ENCODE assay signal across 9 cellular contexts in the genomic region with DNA sequence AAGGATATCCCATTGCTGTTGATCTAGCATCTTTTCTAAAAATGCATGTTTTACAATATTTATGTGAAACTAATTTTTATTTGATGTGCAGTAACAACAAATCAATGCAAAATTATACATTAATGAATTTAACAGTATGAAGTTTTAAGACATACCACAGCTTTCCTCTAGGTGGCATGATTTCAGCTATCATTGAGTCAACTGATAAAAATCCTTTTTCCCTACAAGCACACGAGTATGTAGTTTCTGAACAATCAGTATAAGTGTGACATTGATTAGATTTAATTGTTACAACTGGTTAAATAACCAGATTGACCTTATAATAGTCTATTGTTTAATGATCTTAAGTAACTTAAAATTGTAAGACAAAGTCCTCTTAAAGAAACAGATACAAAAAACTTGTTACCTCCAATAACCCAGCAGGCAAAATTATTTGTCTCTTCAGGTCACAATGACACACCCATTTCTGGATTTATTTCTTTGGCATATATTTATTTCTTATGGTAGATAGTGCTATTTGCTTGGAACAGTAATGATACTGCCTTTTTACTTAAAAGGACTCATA. TPM values are rescaled to one million over a fixed set of nuclear protein-coding genes. Genes with fewer than 3 reads are reported as not detected.
DNase-seq lines count a peak whose midpoint lies in the region; TF ChIP-seq lines count a peak whose summit lies in the region.
"Had no signal": no experiment of that assay in that cellular context is flagged by ENCODE, and none has a peak within 500 bp of the region (broad histone marks: within the 10 kb centered on the region; RNA-seq: fewer than 3 reads in every experiment).

No MANE protein-coding gene starts in this region.

- H3K4me2 ChIP-seq in H9 (ENCODE audit: insufficient read depth, insufficient read length, low read length): no peak overlapping the region
- H3K4me2 ChIP-seq in mammary epithelial cell (ENCODE audit: insufficient read depth, low read depth, low read length): no peak overlapping the region
- H3K4me2 ChIP-seq in neural progenitor cell: no peak overlapping the region
- H3K4me2 ChIP-seq: BLaER1 treated with 17β-estradiol and CSF1 and Interleukin-3, amounts not matched to agents 10 nM and 100 nM had no signal

- WGBS in H9 (ENCODE audit: extremely low coverage, insufficient read length, low lambda C conversion rate): no CpG with 5 or more reads among the region's 1 CpG
- 0% methylated on average over 1 of the region's 1 CpG for WGBS in mammary epithelial cell (ENCODE audit: low coverage, missing lambda C conversion rate)

- no peaks in the 10 kb centered on the region for H3K9me3 Mint-ChIP-seq in H9
- H3K9me3 Mint-ChIP-seq in neural progenitor cell: no peaks in the 10 kb centered on the region
- H3K9me3 Mint-ChIP-seq in activated T-helper 1 cell treated with anti-CD3 and anti-CD28 coated beads, Interleukin-12 subunit alpha, Interleukin-12 subunit beta, Interleukin-2, Interleukin-4 antibody, amounts not matched to agents 30 ng/mL and 10 ng/mL and 1 ng/mL, durations not matched to agents 14 hours and 24 hours and 36 hours: no peaks in the 10 kb centered on the region

- no peak overlapping the region for H4K5ac ChIP-seq in H9 (ENCODE audit: insufficient read length, low read depth, low read length)

- H3K79me1 ChIP-seq in H9 (ENCODE audit: insufficient read depth, low read depth, low read length, poor library complexity, severe bottlenecking): no peaks in the 10 kb centered on the region

- H3K9me3 ChIP-seq in H9 (ENCODE audit: control insufficient read depth, low read depth, low read length) (no peaks in the 10 kb centered on the region), mammary epithelial cell (replicated peaks; ENCODE audit: insufficient read depth, low read length) (no peaks in the 10 kb centered on the region), neural progenitor cell (ENCODE audit: low read depth) (no peaks in the 10 kb centered on the region)
- H3K9me3 ChIP-seq: BLaER1 treated with 17β-estradiol and CSF1 and Interleukin-3, amounts not matched to agents 10 nM and 100 nM had no signal

- dilution Hi-C loops in mammary epithelial cell (cut with HindIII; ENCODE audit: low sequenced_read_pairs): no loop called here

- DNase-seq in DMS153 treated with DMSO at 0.1 percent for 48 hours (lab: John Stamatoyannopoulos, UW; ENCODE audit: unreplicated experiment): peak; percentile 63
- DNase-seq in DMS153 (lab: John Stamatoyannopoulos, UW): no peak
- no peak for DNase-seq in H9
- DNase-seq in NCI-H2029 (lab: John Stamatoyannopoulos, UW): peak; percentile 35
- peak; percentile 30 for DNase-seq in mammary epithelial cell
- DNase-seq in neural progenitor cell (ENCODE audit: low spot score): peak; percentile 38
- DNase-seq in activated T-helper 1 cell treated with anti-CD3 and anti-CD28 coated beads, Interleukin-12 subunit alpha, Interleukin-12 subunit beta, Interleukin-2, Interleukin-4 antibody, amounts not matched to agents 30 ng/mL and 10 ng/mL and 1 ng/mL, durations not matched to agents 14 hours and 24 hours and 36 hours (ENCODE audit: low spot score): no peak
- DNase-seq in NCI-H446 treated with DMSO at 0.1 percent for 48 hours (lab: John Stamatoyannopoulos, UW): no peak

- H2BK12ac ChIP-seq in H9 (ENCODE audit: insufficient read length, low read depth, low read length): no peak overlapping the region

- no peak overlapping the region for H3T11ph ChIP-seq in H9 (ENCODE audit: low read length)

- H3K27ac ChIP-seq in H9 (ENCODE audit: insufficient read length, low read depth, low read length) (no peak overlapping the region), mammary epithelial cell (ENCODE audit: insufficient read depth, low read depth, low read length) (no peak overlapping the region), neural progenitor cell (no peak overlapping the region)
- H3K27ac ChIP-seq: BLaER1 treated with 17β-estradiol and CSF1 and Interleukin-3, amounts not matched to agents 10 nM and 100 nM had no signal

- H3K18ac ChIP-seq in H9 (ENCODE audit: insufficient read length, low read depth, low read length): no peak overlapping the region

- no peak overlapping the region for H2AK5ac ChIP-seq in H9 (ENCODE audit: insufficient read length, low read length)

- no peak overlapping the region for H2BK15ac ChIP-seq in H9 (ENCODE audit: low read depth, low read length)

- peak; percentile 76 for TF ChIP-seq CTCF in H9 (conservative IDR thresholded peaks at IDR 0.05)
- TF ChIP-seq CTCF in mammary epithelial cell (conservative IDR thresholded peaks at IDR 0.05 in 1 of 2, IDR thresholded peaks at IDR 0.05 in 1 of 2; ENCODE audit: extremely low read depth in 1 of 2, insufficient read depth in 1 of 2, low read depth in 1 of 2, low read length in 2 of 2): peak; percentile 71 to 78
- peak; percentile 85 for TF ChIP-seq CTCF in neural progenitor cell (IDR thresholded peaks at IDR 0.05)

- intact Hi-C loops in mammary epithelial cell (cut with micrococcal nuclease): loop anchor here (2.0 to 10.0 kb wide), 3 partner anchors 253 to 1225 kb away; no protein-coding TSS in a partner anchor
- intact Hi-C loops in activated T-helper 1 cell treated with anti-CD3 and anti-CD28 coated beads, Interleukin-12 subunit alpha, Interleukin-12 subunit beta, Interleukin-2, Interleukin-4 antibody, amounts not matched to agents 30 ng/mL and 10 ng/mL and 1 ng/mL, durations not matched to agents 14 hours and 24 hours and 36 hours (cut with micrococcal nuclease): loop anchor here (1.0 to 10.0 kb wide), 3 partner anchors 182 to 1475 kb away; no protein-coding TSS in a partner anchor

- no peak overlapping the region for H2BK120ac ChIP-seq in H9 (ENCODE audit: low read depth, low read length, poor library complexity, severe bottlenecking)

- H3K4me3 ChIP-seq in mammary epithelial cell (replicated peaks in 1 of 3; ENCODE audit: insufficient read depth in 1 of 3, low read depth in 2 of 3, low read length in 3 of 3) (no peak overlapping the region), neural progenitor cell (no peak overlapping the region)
- H3K4me3 ChIP-seq: BLaER1 treated with 17β-estradiol and CSF1 and Interleukin-3, amounts not matched to agents 10 nM and 100 nM had no signal

- no peaks in the 10 kb centered on the region for H3F3A ChIP-seq in neural progenitor cell (ENCODE audit: low read depth)

- in situ Hi-C loops in mammary epithelial cell (cut with MboI; ENCODE audit: low sequenced_read_pairs in 2 of 2): loop anchor here (25.0 kb wide), 6 partner anchors 173 to 1473 kb away; no protein-coding TSS in a partner anchor

- no peak overlapping the region for H3K56ac ChIP-seq in H9 (ENCODE audit: insufficient read length, low read depth, low read length)

- H3K36me3 Mint-ChIP-seq in H9 (ENCODE audit: insufficient read depth in 1 of 3, low read depth in 3 of 3) (no peaks in the 10 kb centered on the region), neural progenitor cell (no peaks in the 10 kb centered on the region)
- no peaks in the 10 kb centered on the region for H3K36me3 Mint-ChIP-seq in activated T-helper 1 cell treated with anti-CD3 and anti-CD28 coated beads, Interleukin-12 subunit alpha, Interleukin-12 subunit beta, Interleukin-2, Interleukin-4 antibody, amounts not matched to agents 30 ng/mL and 10 ng/mL and 1 ng/mL, durations not matched to agents 14 hours and 24 hours and 36 hours (ENCODE audit: low read depth)

- peaks cover 19 to 20% of the 10 kb centered on the region in 2 experiments for H3K4me1 Mint-ChIP-seq in H9
- H3K4me1 Mint-ChIP-seq in neural progenitor cell: peaks cover 22% of the 10 kb centered on the region
- H3K4me1 Mint-ChIP-seq in activated T-helper 1 cell treated with anti-CD3 and anti-CD28 coated beads, Interleukin-12 subunit alpha, Interleukin-12 subunit beta, Interleukin-2, Interleukin-4 antibody, amounts not matched to agents 30 ng/mL and 10 ng/mL and 1 ng/mL, durations not matched to agents 14 hours and 24 hours and 36 hours (ENCODE audit: low read depth): peaks cover 5% of the 10 kb centered on the region

- H4K20me1 ChIP-seq in H9 (ENCODE audit: control insufficient read depth, insufficient read depth, insufficient read length): no peaks in the 10 kb centered on the region
- H4K20me1 ChIP-seq in mammary epithelial cell (ENCODE audit: insufficient read depth, low read length): no peaks in the 10 kb centered on the region
- H4K20me1 ChIP-seq in neural progenitor cell (ENCODE audit: low read depth): no peaks in the 10 kb centered on the region

- H3K23me2 ChIP-seq in H9 (ENCODE audit: insufficient read length, low read depth, low read length, poor library complexity, severe bottlenecking): no peaks in the 10 kb centered on the region

- no peak overlapping the region for H3K23ac ChIP-seq in H9 (ENCODE audit: insufficient read length, low read depth, low read length)

- no peak overlapping the region for H4K8ac ChIP-seq in H9 (replicated peaks; ENCODE audit: insufficient read length, low read depth, low read length)

- H3K4me3 Mint-ChIP-seq in H9 (no peak overlapping the region), neural progenitor cell (no peak overlapping the region)
- no peak overlapping the region for H3K4me3 Mint-ChIP-seq in activated T-helper 1 cell treated with anti-CD3 and anti-CD28 coated beads, Interleukin-12 subunit alpha, Interleukin-12 subunit beta, Interleukin-2, Interleukin-4 antibody, amounts not matched to agents 30 ng/mL and 10 ng/mL and 1 ng/mL, durations not matched to agents 14 hours and 24 hours and 36 hours

- H4K91ac ChIP-seq in H9 (ENCODE audit: insufficient read length, low read depth, low read length): no peak overlapping the region

- H2BK5ac ChIP-seq in H9 (ENCODE audit: insufficient read length, low read length): no peak overlapping the region

- H3K27ac Mint-ChIP-seq in H9 (no peak overlapping the region), neural progenitor cell (no peak overlapping the region)
- H3K27ac Mint-ChIP-seq in activated T-helper 1 cell treated with anti-CD3 and anti-CD28 coated beads, Interleukin-12 subunit alpha, Interleukin-12 subunit beta, Interleukin-2, Interleukin-4 antibody, amounts not matched to agents 30 ng/mL and 10 ng/mL and 1 ng/mL, durations not matched to agents 14 hours and 24 hours and 36 hours: no peak overlapping the region

- H3K14ac ChIP-seq in H9 (ENCODE audit: insufficient read depth, low read length): no peak overlapping the region

- H3K27me3 ChIP-seq in H9 (ENCODE audit: insufficient read depth, low read length) (no peaks in the 10 kb centered on the region), mammary epithelial cell (ENCODE audit: insufficient read depth, low read length) (no peaks in the 10 kb centered on the region), neural progenitor cell (peaks cover 9% of the 10 kb centered on the region)

- no peaks in the 10 kb centered on the region for H3K79me2 ChIP-seq in H9 (ENCODE audit: insufficient read depth, low read length)
- peaks cover 5% of the 10 kb centered on the region for H3K79me2 ChIP-seq in mammary epithelial cell (ENCODE audit: insufficient read depth, low read length)
- no peaks in the 10 kb centered on the region for H3K79me2 ChIP-seq in neural progenitor cell (ENCODE audit: low read depth)

- no peak overlapping the region for H3K9ac ChIP-seq in H9 (ENCODE audit: extremely low read depth, insufficient read length, low read length)
- no peak overlapping the region for H3K9ac ChIP-seq in mammary epithelial cell (ENCODE audit: insufficient read depth, low read length)
- no peak overlapping the region for H3K9ac ChIP-seq in neural progenitor cell
- H3K9ac ChIP-seq: BLaER1 treated with 17β-estradiol and CSF1 and Interleukin-3, amounts not matched to agents 10 nM and 100 nM had no signal

- no peak overlapping the region for H2BK20ac ChIP-seq in H9 (ENCODE audit: low read depth, low read length, poor library complexity, severe bottlenecking)

- no TSS peak for BruUV-seq in mammary epithelial cell (replicated peaks; lab: Mats Ljungman, UMichigan)

- CTCF ChIA-PET in mammary epithelial cell (lab: Charles Lee; ENCODE audit: low non-redundant PET): no interaction called here

- H3K27me3 Mint-ChIP-seq in H9 (ENCODE audit: low read depth) (peaks cover 2% of the 10 kb centered on the region; the same call in 1 of the 2 replicates), neural progenitor cell (ENCODE audit: insufficient read depth, low read depth) (no peaks in the 10 kb centered on the region)
- peaks cover 21% of the 10 kb centered on the region for H3K27me3 Mint-ChIP-seq in activated T-helper 1 cell treated with anti-CD3 and anti-CD28 coated beads, Interleukin-12 subunit alpha, Interleukin-12 subunit beta, Interleukin-2, Interleukin-4 antibody, amounts not matched to agents 30 ng/mL and 10 ng/mL and 1 ng/mL, durations not matched to agents 14 hours and 24 hours and 36 hours (ENCODE audit: insufficient read depth)

- H3K4ac ChIP-seq in H9 (ENCODE audit: low read depth, low read length): no peak overlapping the region

- H3K4me1 ChIP-seq in H9 (ENCODE audit: insufficient read depth, low read length): no peaks in the 10 kb centered on the region
- no peaks in the 10 kb centered on the region for H3K4me1 ChIP-seq in mammary epithelial cell (ENCODE audit: insufficient read depth, low read length)
- peaks cover 10% of the 10 kb centered on the region for H3K4me1 ChIP-seq in neural progenitor cell
- H3K4me1 ChIP-seq: BLaER1 treated with 17β-estradiol and CSF1 and Interleukin-3, amounts not matched to agents 10 nM and 100 nM had no signal

- H2AFZ ChIP-seq in H9 (ENCODE audit: low read length) (no peak overlapping the region), mammary epithelial cell (ENCODE audit: low read depth, low read length) (no peak overlapping the region), neural progenitor cell (replicated peaks) (no peak overlapping the region)

- no peaks in the 10 kb centered on the region for H3K36me3 ChIP-seq in mammary epithelial cell (ENCODE audit: insufficient read depth, low read length)
- no peaks in the 10 kb centered on the region for H3K36me3 ChIP-seq in neural progenitor cell

RNA-seq across cellular contexts. Expression of a gene that starts 5.8 kb away (rescaled TPM):
- 0.13 TPM in 1 of 2 replicates, not detected in the other for total RNA-seq in H9 (2021)
- 100 to 1,000 TPM in 1 of 2 donors, 10 to 100 TPM in 1; 39.6 to 120 TPM for total RNA-seq in mammary epithelial cell
- 10.9 TPM for polyA plus RNA-seq in mammary epithelial cell
- polyA minus RNA-seq in mammary epithelial cell: 35.6 TPM
- total RNA-seq in neural progenitor cell (ENCODE audit: low replicate concordance): 0.37 and 1.9 TPM in 2 replicates
- total RNA-seq in activated T-helper 1 cell treated with anti-CD3 and anti-CD28 coated beads, Interleukin-12 subunit alpha, Interleukin-12 subunit beta, Interleukin-2, Interleukin-4 antibody, amounts not matched to agents 30 ng/mL and 10 ng/mL and 1 ng/mL, durations not matched to agents 14 hours and 24 hours and 36 hours: 0.07 TPM in 1 of 2 replicates, not detected in the other

RNA-seq across cellular contexts. Expression of a gene that starts 54.3 kb away (rescaled TPM):
- total RNA-seq in H9 (2021) (48.7 and 54.0 TPM in 2 replicates), mammary epithelial cell (10 to 100 TPM in 1 of 2 donors, 1 to 10 TPM in 1; 8.5 to 36.2 TPM), neural progenitor cell (ENCODE audit: low replicate concordance) (8.2 and 15.8 TPM in 2 replicates)
- 3.9 TPM for polyA plus RNA-seq in mammary epithelial cell
- 7.0 TPM for polyA minus RNA-seq in mammary epithelial cell
- 42.2 and 50.1 TPM in 2 replicates for total RNA-seq in activated T-helper 1 cell treated with anti-CD3 and anti-CD28 coated beads, Interleukin-12 subunit alpha, Interleukin-12 subunit beta, Interleukin-2, Interleukin-4 antibody, amounts not matched to agents 30 ng/mL and 10 ng/mL and 1 ng/mL, durations not matched to agents 14 hours and 24 hours and 36 hours

Comparison
In these comparisons a context has a peak if more than half of its experiments do, and no peak if none do; other contexts are left out.
1. DNase-seq: peak in DMS153 treated with DMSO at 0.1 percent for 48 hours (single experiment), NCI-H2029 (single experiment), mammary epithelial cell (single experiment) and neural progenitor cell (single experiment); none in DMS153 (single experiment), H9 (single experiment), activated T-helper 1 cell treated with anti-CD3 and anti-CD28 coated beads, Interleukin-12 subunit alpha, Interleukin-12 subunit beta, Interleukin-2, Interleukin-4 antibody, amounts not matched to agents 30 ng/mL and 10 ng/mL and 1 ng/mL, durations not matched to agents 14 hours and 24 hours and 36 hours (single experiment) and NCI-H446 treated with DMSO at 0.1 percent for 48 hours (single experiment).
2. RNA of a gene that starts 5.8 kb away (total RNA-seq): 39.6 to 120 TPM in mammary epithelial cell; 0.37 to 1.9 TPM in neural progenitor cell, 0.07 TPM in activated T-helper 1 cell treated with anti-CD3 and anti-CD28 coated beads, Interleukin-12 subunit alpha, Interleukin-12 subunit beta, Interleukin-2, Interleukin-4 antibody, amounts not matched to agents 30 ng/mL and 10 ng/mL and 1 ng/mL, durations not matched to agents 14 hours and 24 hours and 36 hours and 0.13 TPM in H9; every median in the first group is over 10 times any median in the second.
3. Peak in every context shown above with its lines, with median percentiles within 50 percentile points of each other: CTCF ChIP-seq.